ENCODE assay signal across 24 cellular contexts in the genomic region with DNA sequence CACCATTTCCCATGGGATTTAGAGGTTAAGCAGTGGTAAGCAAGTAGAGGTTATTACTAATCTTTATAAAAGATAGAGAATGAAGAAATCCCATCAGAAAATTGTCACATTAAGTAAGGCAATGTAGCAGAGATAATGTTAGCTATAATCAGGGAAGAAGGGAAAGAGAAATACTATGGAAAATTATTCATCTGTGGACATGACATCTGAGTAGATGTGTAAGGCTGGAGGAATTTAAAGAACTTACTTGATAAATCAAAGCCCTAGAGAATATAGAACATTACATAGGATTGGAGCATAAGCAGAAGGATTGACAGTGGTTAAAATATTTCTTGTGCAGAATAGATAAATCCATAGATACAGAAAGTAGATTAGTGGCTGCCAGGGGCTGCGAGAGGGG.
DNase-seq lines count a peak whose midpoint lies in the region; ATAC-seq, FAIRE-seq and TF ChIP-seq lines count a peak whose summit lies in the region.
"Had no signal": no experiment of that assay in that cellular context is flagged by ENCODE, and none has a peak within 500 bp of the region (broad histone marks: within the 10 kb centered on the region; RNA-seq: fewer than 3 reads in every experiment).

No MANE protein-coding gene starts in this region.

- H3K27me3 ChIP-seq in A673 (replicated peaks; ENCODE audit: insufficient read depth, low read depth, low read length, poor library complexity) (no peaks in the 10 kb centered on the region), adipocyte (replicated peaks; ENCODE audit: control insufficient read depth, insufficient read depth, low read length) (no peaks in the 10 kb centered on the region)
- H3K27me3 ChIP-seq: ascending aorta, esophagus muscularis mucosa, heart left ventricle, left lung had no signal

- no peak overlapping the region for H3K9ac ChIP-seq in adipocyte (ENCODE audit: low read length)
- H3K9ac ChIP-seq: parathyroid adenoma had no signal

- H3K36me3 ChIP-seq in A673 (ENCODE audit: insufficient read depth, low read length, poor library complexity, severe bottlenecking) (no peaks in the 10 kb centered on the region), adipocyte (ENCODE audit: control insufficient read depth, insufficient read depth, low read length, severe bottlenecking) (no peaks in the 10 kb centered on the region)
- H3K36me3 ChIP-seq: ascending aorta, esophagus muscularis mucosa, heart left ventricle, left lung had no signal

- no peak for TF ChIP-seq CTCF in A673 (conservative IDR thresholded peaks at IDR 0.05; ENCODE audit: low read depth, low read length)
- TF ChIP-seq CTCF in foreskin fibroblast (IDR thresholded peaks at IDR 0.05; ENCODE audit: low read depth, low read length), result no peak

- CTCF ChIA-PET in A673 (lab: Charles Lee), result no interaction called here

- H3K9me3 ChIP-seq in A673 (ENCODE audit: low read depth, low read length, poor library complexity, severe bottlenecking) (no peaks in the 10 kb centered on the region), adipocyte (ENCODE audit: control insufficient read depth, low read length) (no peaks in the 10 kb centered on the region)
- H3K9me3 ChIP-seq: ascending aorta, esophagus muscularis mucosa, left lung had no signal

- H3K4me3 ChIP-seq in A673 (ENCODE audit: low read depth, low read length, poor library complexity, severe bottlenecking) (no peak overlapping the region), adipocyte (ENCODE audit: low read length) (no peak overlapping the region), foreskin fibroblast (ENCODE audit: low read depth in 1 of 2, low read length in 2 of 2) (no peak overlapping the region)
- H3K4me3 ChIP-seq: ascending aorta, esophagus muscularis mucosa, GM12878, heart left ventricle, left lung had no signal

- no peak overlapping the region for H3K27ac ChIP-seq in A673 (ENCODE audit: low read depth, low read length, poor library complexity, severe bottlenecking)
- H3K27ac ChIP-seq: ascending aorta, esophagus muscularis mucosa, heart left ventricle, left lung, parathyroid adenoma had no signal

- DNase-seq in A673 (ENCODE audit: low spot score) (peak; percentile 15), GM19239 (ENCODE audit: insufficient read length, low spot score) (no peak), adipocyte (ENCODE audit: low read depth) (peak; percentile 33), foreskin fibroblast (peak; percentile 9 to 35), frontal cortex (ENCODE audit: low spot score in 2 of 2) (no peak)
- DNase-seq: activated CD4-positive, alpha-beta T cell treated with anti-CD3 and anti-CD28 coated beads for 4 hours; activated CD8-positive, alpha-beta memory T cell treated with anti-CD3 and anti-CD28 coated beads, Interleukin-2, amount 50 U/mL, for 4 hours; activated naive CD4-positive, alpha-beta T cell treated with Interleukin-2 at 50 U/mL for 16 hours; CD4-positive, alpha-beta memory T cell; effector memory CD8-positive, alpha-beta T cell; heart left ventricle; left lung; natural killer cell; NCI-H1092 treated with DMSO at 0.1 percent for 48 hours; NCI-H2081; NCI-H510A had no signal

- H3K4me1 ChIP-seq in A673 (ENCODE audit: insufficient read depth, low read length, poor library complexity, severe bottlenecking) (peaks cover 16% of the 10 kb centered on the region), adipocyte (ENCODE audit: control insufficient read depth, insufficient read depth, low read length) (peaks cover 13% of the 10 kb centered on the region)
- H3K4me1 ChIP-seq: ascending aorta, left lung had no signal

- FAIRE-seq in GM19239 (lab: Jason Lieb, UNC), result peak; percentile 21
- FAIRE-seq in frontal cortex (lab: Jason Lieb, UNC), result no peak
- FAIRE-seq: GM12878, H54, TTC549 had no signal

- POLR2A ChIA-PET in A673 (lab: Charles Lee; ENCODE audit: low non-redundant PET), result no interaction called here

- intact Hi-C loops in A673 (cut with micrococcal nuclease; ENCODE audit: unreplicated experiment), result no loop called here

- no peak for ATAC-seq in GM18517 (IDR thresholded peaks at IDR 0.05; ENCODE audit: unreplicated experiment)
- no peak for ATAC-seq in GM19023 (IDR thresholded peaks at IDR 0.05; ENCODE audit: unreplicated experiment)
- ATAC-seq: effector memory CD8-positive, alpha-beta T cell; GM12878; heart left ventricle; left lung; natural killer cell had no signal

- no TSS peak for BruUV-seq in A673 (replicated peaks; lab: Mats Ljungman, UMichigan)

Comparison
In these comparisons a context has a peak if more than half of its experiments do, and no peak if none do; other contexts are left out.
1. DNase-seq: peak in A673 (single experiment), adipocyte (single experiment) and foreskin fibroblast (2 of 2); none in GM19239 (single experiment) and frontal cortex (0 of 2).